ENCODE assay signal across 1 cellular context in the genomic region with DNA sequence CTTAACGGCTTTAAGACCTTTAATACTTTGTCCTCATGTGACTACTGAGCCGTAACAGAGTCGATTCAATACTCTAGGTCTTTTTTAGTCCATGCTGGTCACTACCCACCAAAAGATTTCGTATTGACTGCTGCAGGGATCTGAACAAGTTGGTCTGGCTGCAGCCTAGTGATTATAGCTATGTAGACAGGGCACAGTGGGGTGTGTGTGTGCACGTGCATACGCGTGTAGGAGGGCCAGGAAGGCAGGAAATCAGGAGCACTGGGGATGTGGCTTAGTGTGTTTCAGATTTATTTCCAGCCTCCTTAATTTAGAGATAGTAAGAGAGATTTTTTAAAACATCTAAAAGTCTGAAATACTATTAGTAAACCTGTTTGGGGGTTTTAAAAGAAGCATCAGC.
TF ChIP-seq lines count a peak whose summit lies in the region.

No MANE protein-coding gene starts in this region.

TF ChIP-seq in neural cell, 6 proteins besides CTCF, POLR2A, EP300 and RAD21 (continued from another document):
- TF ChIP-seq REST (IDR thresholded peaks at IDR 0.05; ENCODE audit: borderline replicate concordance): no peak
- TF ChIP-seq SMC3 (conservative IDR thresholded peaks at IDR 0.05; ENCODE audit: poor library complexity): no peak
- TF ChIP-seq EZH2 (IDR thresholded peaks at IDR 0.05; ENCODE audit: borderline replicate concordance, insufficient read depth, low read length, poor library complexity, severe bottlenecking): no peak
